9 cellular contexts compared by ENCODE assay signal in genomic region chr10:89419548-89419947, GRCh38. TPM values are rescaled to one million over a fixed set of nuclear protein-coding genes. Genes with fewer than 3 reads are reported as not detected.
A peak's percentile ranks its signal among the peaks of the same experiment; 100 is the strongest.
DNase-seq lines count a peak whose midpoint lies in the region; ATAC-seq and TF ChIP-seq lines count a peak whose summit lies in the region.
"Had no signal": no experiment of that assay in that cellular context is flagged by ENCODE, and none has a peak within 500 bp of the region (broad histone marks: within the 10 kb centered on the region; RNA-seq: fewer than 3 reads in every experiment).

No MANE protein-coding gene starts in this region.

- 57 to 64% methylated on average over 3 of the region's 3 CpGs for WGBS in testis, 2 donors

- POLR2A ChIA-PET in activated CD8-positive, alpha-beta T cell treated with anti-CD3 and anti-CD28 coated beads, Interleukin-2, amount 10 ng/mL, durations not matched to agents 7 days and 5 days (lab: Charles Lee): interaction anchor here (2.8 kb wide), 1 partner anchor 27 kb away, joined by 17 read pairs; the partner anchor contains the start of gene IFIT1

- no peak for ATAC-seq in activated CD8-positive, alpha-beta T cell treated with anti-CD3 and anti-CD28 coated beads, Interleukin-2, amount 10 ng/mL, durations not matched to agents 7 days and 5 days

- no peaks in the 10 kb centered on the region for H3K9me3 ChIP-seq in testis

- H3K9me3 Mint-ChIP-seq in activated CD8-positive, alpha-beta T cell treated with anti-CD3 and anti-CD28 coated beads, Interleukin-2, amount 10 ng/mL, durations not matched to agents 7 days and 5 days (ENCODE audit: insufficient read depth): no peaks in the 10 kb centered on the region

- peaks cover 57% of the 10 kb centered on the region for H3K36me3 Mint-ChIP-seq in activated CD8-positive, alpha-beta T cell treated with anti-CD3 and anti-CD28 coated beads, Interleukin-2, amount 10 ng/mL, durations not matched to agents 7 days and 5 days (ENCODE audit: low read depth)

- peak; percentile 50 for TF ChIP-seq CTCF in AG09309 (IDR thresholded peaks at IDR 0.05; ENCODE audit: control insufficient read depth, insufficient read depth, low read depth, low read length, missing control alignments)
- TF ChIP-seq CTCF in GM12872 (IDR thresholded peaks at IDR 0.05; ENCODE audit: insufficient read depth, low read depth, low read length): peak; percentile 51; the same call in 1 of the 3 replicates
- peak in 1 of 3 experiments; percentile 46 for TF ChIP-seq CTCF in testis (IDR thresholded peaks at IDR 0.05)

- CTCF ChIA-PET in activated CD8-positive, alpha-beta T cell treated with anti-CD3 and anti-CD28 coated beads, Interleukin-2, amount 10 ng/mL, durations not matched to agents 7 days and 5 days (lab: Charles Lee): interaction anchor here (1.0 to 3.1 kb wide), 5 partner anchors 12 to 143 kb away, joined by 3 to 16 read pairs (median 3); partner anchors contain the start of gene IFIT1

- no peaks in the 10 kb centered on the region for H3K36me3 ChIP-seq in testis (ENCODE audit: low read depth, missing control alignments)

- no peak overlapping the region for H3K27ac ChIP-seq in testis

- H3K4me3 Mint-ChIP-seq in activated CD8-positive, alpha-beta T cell treated with anti-CD3 and anti-CD28 coated beads, Interleukin-2, amount 10 ng/mL, durations not matched to agents 7 days and 5 days: peak overlapping the region; percentile 36

- peaks cover 6% of the 10 kb centered on the region for H3K4me1 ChIP-seq in testis

- DNase-seq in AG09309 (ENCODE audit: low read depth): no peak
- no peak for DNase-seq in activated CD8-positive, alpha-beta T cell treated with anti-CD3 and anti-CD28 coated beads, Interleukin-2, amount 10 ng/mL, durations not matched to agents 7 days and 5 days
- peak; percentile 17 for DNase-seq in glomerular visceral epithelial cell (ENCODE audit: extremely low spot score)
- no peak for DNase-seq in GM19238 (ENCODE audit: insufficient read length, low spot score)
- no peak for DNase-seq in testis
- DNase-seq in stimulated activated naive CD4-positive, alpha-beta T cell treated with Interleukin-2 at 50 U/mL for 16 hours (lab: John Stamatoyannopoulos, UW): no peak
- DNase-seq in activated naive CD4-positive, alpha-beta T cell (lab: John Stamatoyannopoulos, UW): no peak
- DNase-seq: SHP77 treated with DMSO at 0.1 percent for 48 hours had no signal

- intact Hi-C loops in testis (cut with DNase I; ENCODE audit: low total_unique reads): no loop called here

- H3K4me3 ChIP-seq in AG09309 (ENCODE audit: control insufficient read depth, low read depth, low read length): no peak overlapping the region
- no peak overlapping the region for H3K4me3 ChIP-seq in testis

- no peak overlapping the region for H3K27ac Mint-ChIP-seq in activated CD8-positive, alpha-beta T cell treated with anti-CD3 and anti-CD28 coated beads, Interleukin-2, amount 10 ng/mL, durations not matched to agents 7 days and 5 days

- H3K4me1 Mint-ChIP-seq in activated CD8-positive, alpha-beta T cell treated with anti-CD3 and anti-CD28 coated beads, Interleukin-2, amount 10 ng/mL, durations not matched to agents 7 days and 5 days (ENCODE audit: low read depth): peaks cover 35% of the 10 kb centered on the region

- H3K27me3 ChIP-seq in testis: no peaks in the 10 kb centered on the region

- TF ChIP-seq POLR2A in testis (IDR thresholded peaks at IDR 0.05): no peak

- H3K27me3 Mint-ChIP-seq in activated CD8-positive, alpha-beta T cell treated with anti-CD3 and anti-CD28 coated beads, Interleukin-2, amount 10 ng/mL, durations not matched to agents 7 days and 5 days (ENCODE audit: low read depth): no peaks in the 10 kb centered on the region

RNA-seq across cellular contexts. Expression of gene IFIT5, which starts 5.2 kb away (rescaled TPM):
- total RNA-seq in activated CD8-positive, alpha-beta T cell treated with anti-CD3 and anti-CD28 coated beads, Interleukin-2, amount 10 ng/mL, durations not matched to agents 7 days and 5 days: 10 to 100 TPM; 22.5 to 22.7 TPM
- total RNA-seq in testis: 1 to 10 TPM; 8.2 to 9.2 TPM
- 6.9 TPM for polyA plus RNA-seq in testis (ENCODE audit: insufficient read depth, low read depth, low replicate concordance)

RNA-seq across cellular contexts. Expression of gene IFIT1, which starts 27.1 kb away (rescaled TPM):
- total RNA-seq in activated CD8-positive, alpha-beta T cell treated with anti-CD3 and anti-CD28 coated beads, Interleukin-2, amount 10 ng/mL, durations not matched to agents 7 days and 5 days: 10 to 100 TPM; 29.8 to 31.8 TPM
- total RNA-seq in testis: 10 to 100 TPM; 13.1 to 15.3 TPM
- 14.8 TPM for polyA plus RNA-seq in testis (ENCODE audit: insufficient read depth, low read depth, low replicate concordance)

RNA-seq across cellular contexts. Expression of gene IFIT1B, which starts 41.7 kb away (rescaled TPM):
- not detected for total RNA-seq in activated CD8-positive, alpha-beta T cell treated with anti-CD3 and anti-CD28 coated beads, Interleukin-2, amount 10 ng/mL, durations not matched to agents 7 days and 5 days
- not detected for total RNA-seq in testis
- not detected for polyA plus RNA-seq in testis (ENCODE audit: insufficient read depth, low read depth, low replicate concordance)
